ENCODE assay signal across 8 cellular contexts in genomic region chr19:2151339-2152229, GRCh38. TPM values are rescaled to one million over a fixed set of nuclear protein-coding genes. Genes with fewer than 3 reads are reported as not detected.
A peak's percentile ranks its signal among the peaks of the same experiment; 100 is the strongest.
DNase-seq lines count a peak whose midpoint lies in the region; ATAC-seq, FAIRE-seq and TF ChIP-seq lines count a peak whose summit lies in the region.

Gene AP3D1, minus strand, starts transcription at chr19:2151566. Its CDS starts 232 bp downstream, at chr19:2151334.

- H3K4me3 ChIP-seq in GM12875 (ENCODE audit: low read depth, low read length) = peak within 1 kb of the TSS; percentile 98
- H3K4me3 ChIP-seq in adipocyte (ENCODE audit: low read length) = peak within 1 kb of the TSS; percentile 97
- peak within 1 kb of the TSS; percentile 86 to 99 (median 96) for H3K4me3 ChIP-seq in pancreas
- H3K4me3 ChIP-seq in tibial artery = peak within 1 kb of the TSS; percentile 68 to 92

- intact Hi-C loops in Right ventricle myocardium superior (cut with DNase I) = no loop called here
- intact Hi-C loops in pancreas (cut with DNase I) = loop anchor here in 1 of 3 donors (10.0 kb wide), 1 partner anchor 83 kb away; the partner anchor contains the start of genes PLEKHJ1 and SF3A2
- intact Hi-C loops in tibial artery (cut with DNase I; ENCODE audit: low total_unique reads) = loop anchor here (5.0 kb wide), 2 partner anchors 121 to 241 kb away; no protein-coding TSS in a partner anchor

- no peak for TF ChIP-seq CTCF in GM12875 (IDR thresholded peaks at IDR 0.05; ENCODE audit: borderline replicate concordance, insufficient read depth, low read depth, low read length)
- no peak for TF ChIP-seq CTCF in pancreas (IDR thresholded peaks at IDR 0.05)
- TF ChIP-seq CTCF in tibial artery (IDR thresholded peaks at IDR 0.05) = peak in 1 of 2 experiments; percentile 5

- WGBS in pancreas, 2 donors = 1% methylated on average over 53 to 74 of the region's 74 CpGs

- H3K27me3 ChIP-seq in adipocyte (replicated peaks; ENCODE audit: control insufficient read depth, insufficient read depth, low read length) (no peaks in the 10 kb centered on the region), pancreas (no peaks in the 10 kb centered on the region), tibial artery (no peaks in the 10 kb centered on the region)

- peak within 1 kb of the TSS; percentile 99 for H3K9ac ChIP-seq in adipocyte (ENCODE audit: low read length)

- H3K36me3 ChIP-seq in adipocyte (ENCODE audit: control insufficient read depth, insufficient read depth, low read length, severe bottlenecking) (no peaks in the 10 kb centered on the region), pancreas (no peaks in the 10 kb centered on the region), tibial artery (peaks cover 0 to 4% (median 0%) of the 10 kb centered on the region in 3 donors)

- ATAC-seq in HG02798 (IDR thresholded peaks at IDR 0.05; ENCODE audit: poor library complexity, unreplicated experiment) (peak; percentile 92), Right ventricle myocardium superior (ENCODE audit: poor library complexity) (peak; percentile 97), pancreas (peak; percentile 92 to 96 (median 94))

- peak; percentile 94 for FAIRE-seq in pancreas (lab: Jason Lieb, UNC)

- H3K27ac ChIP-seq in pancreas = peak within 1 kb of the TSS; percentile 53 to 76 (median 68)
- peak within 1 kb of the TSS; percentile 73 to 82 for H3K27ac ChIP-seq in tibial artery

- no peaks in the 10 kb centered on the region for H3K9me3 ChIP-seq in adipocyte (ENCODE audit: control insufficient read depth, low read length)
- H3K9me3 ChIP-seq in pancreas = no peaks in the 10 kb centered on the region
- H3K9me3 ChIP-seq in tibial artery = no peaks in the 10 kb centered on the region

- H3K4me1 ChIP-seq in adipocyte (ENCODE audit: control insufficient read depth, insufficient read depth, low read length) = peaks cover 26% of the 10 kb centered on the region
- peaks cover 0 to 20% (median 2%) of the 10 kb centered on the region in 3 donors for H3K4me1 ChIP-seq in pancreas
- H3K4me1 ChIP-seq in tibial artery = peaks cover 0 to 38% (median 25%) of the 10 kb centered on the region in 4 donors

- DNase-seq in NCI-H1436 (lab: John Stamatoyannopoulos, UW) (peak; percentile 99), T follicular helper cell (ENCODE audit: low read depth) (peak; percentile 100), adipocyte (ENCODE audit: low read depth) (peak; percentile 100), Right ventricle myocardium superior (peak; percentile 100), pancreas (peak; percentile 100), tibial artery (peak; percentile 99 to 100)

RNA-seq across cellular contexts. Expression of gene AP3D1, which starts in this region (rescaled TPM):
- total RNA-seq in Right ventricle myocardium superior (69.6 TPM), pancreas (100 to 1,000 TPM in 1 of 6 donors, 10 to 100 TPM in 5; 75.2 to 105 (median 83.9) TPM)
- polyA plus RNA-seq in pancreas = 100 to 1,000 TPM in 1 of 2 donors, 10 to 100 TPM in 1; 88.3 to 102 TPM

Comparison
In these comparisons a context has a peak if more than half of its experiments do, and no peak if none do; other contexts are left out.
1. Peak in every context shown above with its lines: DNase-seq, ATAC-seq, H3K4me3 ChIP-seq and H3K27ac ChIP-seq.